1 cellular context compared by ENCODE assay signal in the genomic region with DNA sequence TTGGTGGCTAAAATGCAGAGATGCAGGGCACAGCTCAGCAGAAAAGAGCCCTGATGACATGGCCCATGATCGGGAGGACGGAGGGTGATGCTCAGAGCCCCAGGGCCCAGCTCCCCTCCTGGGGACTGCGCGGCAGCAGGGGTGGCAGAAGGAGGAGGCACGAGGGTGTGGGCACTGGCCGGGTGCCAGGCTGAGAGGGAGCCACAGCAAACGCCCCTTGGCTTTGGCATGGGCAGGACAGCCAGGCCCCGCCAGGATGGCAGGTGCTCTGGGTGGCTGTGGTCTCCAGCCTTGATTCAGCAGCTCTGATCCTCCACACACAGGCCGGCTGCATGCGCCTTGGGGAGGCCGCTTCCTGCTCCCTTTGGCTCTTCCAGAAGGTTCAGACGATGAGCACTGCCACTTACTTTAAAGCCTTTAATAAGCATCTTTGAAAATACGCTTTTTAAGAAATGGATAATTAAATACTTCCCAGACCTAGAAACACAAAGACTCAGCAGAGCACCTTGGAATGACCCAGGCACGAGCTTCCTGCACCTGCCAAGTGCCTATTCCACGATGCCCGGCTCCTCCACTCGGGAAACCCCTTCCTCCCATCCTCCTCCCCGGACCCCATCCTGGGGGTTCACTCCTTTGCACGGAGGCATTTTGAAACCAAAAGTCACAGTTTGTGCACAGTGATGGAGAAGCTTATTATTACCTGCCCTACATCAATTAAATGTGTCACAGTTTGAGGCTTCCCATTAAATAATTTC.
TF ChIP-seq lines count a peak whose summit lies in the region.

No MANE protein-coding gene starts in this region.

TF ChIP-seq in SK-N-SH, 30 proteins besides CTCF, POLR2A, EP300 and RAD21:
- no peak for TF ChIP-seq GATA2 (CRISPR knock-in tag; IDR thresholded peaks at IDR 0.05)
- TF ChIP-seq ELF1 (IDR thresholded peaks at IDR 0.05): no peak
- TF ChIP-seq, protein P1, sequence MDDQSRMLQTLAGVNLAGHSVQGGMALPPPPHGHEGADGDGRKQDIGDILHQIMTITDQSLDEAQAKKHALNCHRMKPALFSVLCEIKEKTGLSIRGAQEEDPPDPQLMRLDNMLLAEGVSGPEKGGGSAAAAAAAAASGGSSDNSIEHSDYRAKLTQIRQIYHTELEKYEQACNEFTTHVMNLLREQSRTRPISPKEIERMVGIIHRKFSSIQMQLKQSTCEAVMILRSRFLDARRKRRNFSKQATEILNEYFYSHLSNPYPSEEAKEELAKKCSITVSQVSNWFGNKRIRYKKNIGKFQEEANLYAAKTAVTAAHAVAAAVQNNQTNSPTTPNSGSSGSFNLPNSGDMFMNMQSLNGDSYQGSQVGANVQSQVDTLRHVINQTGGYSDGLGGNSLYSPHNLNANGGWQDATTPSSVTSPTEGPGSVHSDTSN (IDR thresholded peaks at IDR 0.05): no peak
- no peak for TF ChIP-seq RFX5 (IDR thresholded peaks at IDR 0.05; ENCODE audit: low read length)
- no peak for TF ChIP-seq TAF1 (IDR thresholded peaks at IDR 0.05; ENCODE audit: borderline replicate concordance, low read depth, low read length)
- TF ChIP-seq MEF2A (IDR thresholded peaks at IDR 0.05; ENCODE audit: borderline replicate concordance, low read depth): no peak
- no peak for TF ChIP-seq FOXM1 (IDR thresholded peaks at IDR 0.05; ENCODE audit: low read depth)
- no peak for TF ChIP-seq NFIC (IDR thresholded peaks at IDR 0.05; ENCODE audit: borderline replicate concordance)
- TF ChIP-seq TCF12 (IDR thresholded peaks at IDR 0.05): no peak
- TF ChIP-seq EZH2phosphoT487 (IDR thresholded peaks at IDR 0.05; ENCODE audit: borderline replicate concordance, low read depth): no peak
- TF ChIP-seq YY1 (IDR thresholded peaks at IDR 0.05; ENCODE audit: low read depth): no peak
- TF ChIP-seq GABPA (IDR thresholded peaks at IDR 0.05; ENCODE audit: low read depth): no peak
- no peak for TF ChIP-seq USF2 (IDR thresholded peaks at IDR 0.05; ENCODE audit: borderline replicate concordance, low read depth, low read length)
- TF ChIP-seq, protein P2, sequence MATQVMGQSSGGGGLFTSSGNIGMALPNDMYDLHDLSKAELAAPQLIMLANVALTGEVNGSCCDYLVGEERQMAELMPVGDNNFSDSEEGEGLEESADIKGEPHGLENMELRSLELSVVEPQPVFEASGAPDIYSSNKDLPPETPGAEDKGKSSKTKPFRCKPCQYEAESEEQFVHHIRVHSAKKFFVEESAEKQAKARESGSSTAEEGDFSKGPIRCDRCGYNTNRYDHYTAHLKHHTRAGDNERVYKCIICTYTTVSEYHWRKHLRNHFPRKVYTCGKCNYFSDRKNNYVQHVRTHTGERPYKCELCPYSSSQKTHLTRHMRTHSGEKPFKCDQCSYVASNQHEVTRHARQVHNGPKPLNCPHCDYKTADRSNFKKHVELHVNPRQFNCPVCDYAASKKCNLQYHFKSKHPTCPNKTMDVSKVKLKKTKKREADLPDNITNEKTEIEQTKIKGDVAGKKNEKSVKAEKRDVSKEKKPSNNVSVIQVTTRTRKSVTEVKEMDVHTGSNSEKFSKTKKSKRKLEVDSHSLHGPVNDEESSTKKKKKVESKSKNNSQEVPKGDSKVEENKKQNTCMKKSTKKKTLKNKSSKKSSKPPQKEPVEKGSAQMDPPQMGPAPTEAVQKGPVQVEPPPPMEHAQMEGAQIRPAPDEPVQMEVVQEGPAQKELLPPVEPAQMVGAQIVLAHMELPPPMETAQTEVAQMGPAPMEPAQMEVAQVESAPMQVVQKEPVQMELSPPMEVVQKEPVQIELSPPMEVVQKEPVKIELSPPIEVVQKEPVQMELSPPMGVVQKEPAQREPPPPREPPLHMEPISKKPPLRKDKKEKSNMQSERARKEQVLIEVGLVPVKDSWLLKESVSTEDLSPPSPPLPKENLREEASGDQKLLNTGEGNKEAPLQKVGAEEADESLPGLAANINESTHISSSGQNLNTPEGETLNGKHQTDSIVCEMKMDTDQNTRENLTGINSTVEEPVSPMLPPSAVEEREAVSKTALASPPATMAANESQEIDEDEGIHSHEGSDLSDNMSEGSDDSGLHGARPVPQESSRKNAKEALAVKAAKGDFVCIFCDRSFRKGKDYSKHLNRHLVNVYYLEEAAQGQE (IDR thresholded peaks at IDR 0.05; ENCODE audit: low read depth, low read length): no peak
- TF ChIP-seq POLR2AphosphoS5 (IDR thresholded peaks at IDR 0.05; ENCODE audit: low read depth, low read length): no peak
- no peak for TF ChIP-seq SIN3A (IDR thresholded peaks at IDR 0.05; ENCODE audit: borderline replicate concordance, low read depth, low read length)
- no peak for TF ChIP-seq CHD2 (IDR thresholded peaks at IDR 0.05; ENCODE audit: low read length, partially characterized antibody)
- TF ChIP-seq, protein P3, sequence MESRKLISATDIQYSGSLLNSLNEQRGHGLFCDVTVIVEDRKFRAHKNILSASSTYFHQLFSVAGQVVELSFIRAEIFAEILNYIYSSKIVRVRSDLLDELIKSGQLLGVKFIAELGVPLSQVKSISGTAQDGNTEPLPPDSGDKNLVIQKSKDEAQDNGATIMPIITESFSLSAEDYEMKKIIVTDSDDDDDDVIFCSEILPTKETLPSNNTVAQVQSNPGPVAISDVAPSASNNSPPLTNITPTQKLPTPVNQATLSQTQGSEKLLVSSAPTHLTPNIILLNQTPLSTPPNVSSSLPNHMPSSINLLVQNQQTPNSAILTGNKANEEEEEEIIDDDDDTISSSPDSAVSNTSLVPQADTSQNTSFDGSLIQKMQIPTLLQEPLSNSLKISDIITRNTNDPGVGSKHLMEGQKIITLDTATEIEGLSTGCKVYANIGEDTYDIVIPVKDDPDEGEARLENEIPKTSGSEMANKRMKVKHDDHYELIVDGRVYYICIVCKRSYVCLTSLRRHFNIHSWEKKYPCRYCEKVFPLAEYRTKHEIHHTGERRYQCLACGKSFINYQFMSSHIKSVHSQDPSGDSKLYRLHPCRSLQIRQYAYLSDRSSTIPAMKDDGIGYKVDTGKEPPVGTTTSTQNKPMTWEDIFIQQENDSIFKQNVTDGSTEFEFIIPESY (IDR thresholded peaks at IDR 0.05; ENCODE audit: borderline replicate concordance, low read depth): no peak
- no peak for TF ChIP-seq RCOR1 (IDR thresholded peaks at IDR 0.05; ENCODE audit: low read length)
